In the genomic region with DNA sequence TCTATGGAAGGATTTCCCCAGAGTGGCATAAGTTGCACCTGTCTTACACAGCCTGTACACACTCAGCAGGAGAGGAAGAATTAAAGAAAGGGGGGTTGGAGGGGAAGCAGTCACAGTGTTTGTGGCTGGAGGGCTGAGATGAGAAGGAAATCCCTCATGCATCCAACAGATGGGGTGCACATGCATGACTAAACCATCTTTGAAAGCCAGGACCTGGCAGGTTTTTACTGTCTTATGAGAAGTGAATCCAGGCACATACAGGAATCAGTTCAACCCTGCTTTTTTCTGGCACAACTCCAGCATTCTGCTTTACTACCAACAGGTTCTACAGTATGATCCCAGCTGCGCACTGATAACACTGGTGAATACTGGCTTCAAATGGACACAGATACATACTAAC, we compare ENCODE assay signal across 13 cellular contexts.
A peak's percentile ranks its signal among the peaks of the same experiment; 100 is the strongest.
DNase-seq lines count a peak whose midpoint lies in the region; ATAC-seq, FAIRE-seq and TF ChIP-seq lines count a peak whose summit lies in the region.
"Had no signal": no experiment of that assay in that cellular context is flagged by ENCODE, and none has a peak within 500 bp of the region (broad histone marks: within the 10 kb centered on the region; RNA-seq: fewer than 3 reads in every experiment).

No MANE protein-coding gene starts in this region.

- no peaks in the 10 kb centered on the region for H3K27me3 Mint-ChIP-seq in naive thymus-derived CD4-positive, alpha-beta T cell

- H3K27ac ChIP-seq in left ventricle myocardium inferior (replicated peaks) (no peak overlapping the region), body of pancreas (no peak overlapping the region)
- H3K27ac ChIP-seq in naive thymus-derived CD4-positive, alpha-beta T cell (ENCODE audit: low read depth, low read length), result no peak overlapping the region
- H3K27ac ChIP-seq: A549, colonic mucosa, skin epidermis, stomach had no signal

- peaks cover 0 to 10% (median 2%) of the 10 kb centered on the region in 11 donors for H3K9me3 Mint-ChIP-seq in naive thymus-derived CD4-positive, alpha-beta T cell

- POLR2A ChIA-PET in naive thymus-derived CD4-positive, alpha-beta T cell (lab: Charles Lee), result no interaction called here

- intact Hi-C loops in left ventricle myocardium superior (cut with micrococcal nuclease), result no loop called here
- intact Hi-C loops in left ventricle myocardium inferior (cut with micrococcal nuclease), result no loop called here
- intact Hi-C loops in body of pancreas (cut with DNase I), result no loop called here
- intact Hi-C loops in naive thymus-derived CD4-positive, alpha-beta T cell (cut with micrococcal nuclease), result no loop called here

- H3K4me3 Mint-ChIP-seq in naive thymus-derived CD4-positive, alpha-beta T cell, result no peak overlapping the region

- TF ChIP-seq CTCF in left ventricle myocardium inferior (IDR thresholded peaks at IDR 0.05; ENCODE audit: borderline replicate concordance) (no peak), body of pancreas (IDR thresholded peaks at IDR 0.05) (no peak)

- no peaks in the 10 kb centered on the region for H3K36me3 ChIP-seq in left ventricle myocardium inferior
- no peaks in the 10 kb centered on the region for H3K36me3 ChIP-seq in body of pancreas (replicated peaks in 1 of 2; ENCODE audit: insufficient read depth in 1 of 2, low read depth in 2 of 2)
- no peaks in the 10 kb centered on the region for H3K36me3 ChIP-seq in naive thymus-derived CD4-positive, alpha-beta T cell (ENCODE audit: control insufficient read depth in 2 of 3, insufficient read depth in 3 of 3, low read length in 3 of 3)
- H3K36me3 ChIP-seq: colonic mucosa, stomach had no signal

- no peak overlapping the region for H3K27ac Mint-ChIP-seq in naive thymus-derived CD4-positive, alpha-beta T cell

- 60 to 61% methylated on average over 1 of the region's 1 CpG for WGBS in body of pancreas, 2 donors

- ATAC-seq in left ventricle myocardium superior, result peak; percentile 28
- ATAC-seq in body of pancreas, result peak; percentile 33
- no peak for ATAC-seq in naive thymus-derived CD4-positive, alpha-beta T cell
- ATAC-seq in HG02678 (IDR thresholded peaks at IDR 0.05; ENCODE audit: unreplicated experiment), result no peak
- ATAC-seq: left cardiac atrium had no signal

- H3K4me1 ChIP-seq in left ventricle myocardium inferior (peaks cover 5% of the 10 kb centered on the region), body of pancreas (no peaks in the 10 kb centered on the region)
- H3K4me1 ChIP-seq in naive thymus-derived CD4-positive, alpha-beta T cell (ENCODE audit: control insufficient read depth in 2 of 2, insufficient read depth in 2 of 2, low read length in 2 of 2), result no peaks in the 10 kb centered on the region
- H3K4me1 ChIP-seq: A549, colonic mucosa, stomach had no signal

- FAIRE-seq in urothelium cell line (lab: Jason Lieb, UNC), result no peak
- FAIRE-seq: A549 had no signal

- no peaks in the 10 kb centered on the region for H3K36me3 Mint-ChIP-seq in naive thymus-derived CD4-positive, alpha-beta T cell

- no peak for DNase-seq in left ventricle myocardium superior
- DNase-seq in left ventricle myocardium inferior, result no peak
- DNase-seq in NCI-H345 (lab: John Stamatoyannopoulos, UW), result peak; percentile 99
- peak in 3 of 4 donors; percentile 19 to 52 (median 28) for DNase-seq in body of pancreas
- peak; percentile 18 for DNase-seq in urothelium cell line (ENCODE audit: low spot score)
- no peak for DNase-seq in ecto neural progenitor cell (ENCODE audit: low spot score)
- DNase-seq in naive thymus-derived CD4-positive, alpha-beta T cell, result no peak
- DNase-seq: colonic mucosa, left cardiac atrium, stomach had no signal

- no peaks in the 10 kb centered on the region for H3K27me3 ChIP-seq in left ventricle myocardium inferior (ENCODE audit: low read depth)
- no peaks in the 10 kb centered on the region for H3K27me3 ChIP-seq in body of pancreas
- H3K27me3 ChIP-seq in naive thymus-derived CD4-positive, alpha-beta T cell (ENCODE audit: control insufficient read depth in 2 of 2, insufficient read depth in 2 of 2, low read length in 2 of 2), result no peaks in the 10 kb centered on the region
- H3K27me3 ChIP-seq: colonic mucosa, stomach had no signal

- H3K4me3 ChIP-seq in left ventricle myocardium inferior (no peak overlapping the region), body of pancreas (no peak overlapping the region)
- no peak overlapping the region for H3K4me3 ChIP-seq in naive thymus-derived CD4-positive, alpha-beta T cell (ENCODE audit: low read length)
- H3K4me3 ChIP-seq: A549, colonic mucosa, skin epidermis, stomach had no signal

- CTCF ChIA-PET in naive thymus-derived CD4-positive, alpha-beta T cell (lab: Charles Lee), result no interaction called here

- TF ChIP-seq POLR2A in body of pancreas (IDR thresholded peaks at IDR 0.05), result no peak

- H3K4me1 Mint-ChIP-seq in naive thymus-derived CD4-positive, alpha-beta T cell, result no peaks in the 10 kb centered on the region

- no peaks in the 10 kb centered on the region for H3K9me3 ChIP-seq in left ventricle myocardium inferior (replicated peaks)
- H3K9me3 ChIP-seq in body of pancreas, result no peaks in the 10 kb centered on the region
- no peaks in the 10 kb centered on the region for H3K9me3 ChIP-seq in naive thymus-derived CD4-positive, alpha-beta T cell (ENCODE audit: control insufficient read depth in 2 of 3, low read length in 3 of 3)
- H3K9me3 ChIP-seq: A549, colonic mucosa, stomach had no signal

Comparison
In these comparisons a context has a peak if more than half of its experiments do, and no peak if none do; other contexts are left out.
1. ATAC-seq: peak in left ventricle myocardium superior (single experiment) and body of pancreas (single experiment); none in naive thymus-derived CD4-positive, alpha-beta T cell (single experiment) and HG02678 (single experiment).
2. DNase-seq: peak in NCI-H345 (single experiment), body of pancreas (3 of 4) and urothelium cell line (single experiment); none in left ventricle myocardium superior (single experiment), left ventricle myocardium inferior (single experiment), ecto neural progenitor cell (single experiment) and naive thymus-derived CD4-positive, alpha-beta T cell (0 of 9).